ENCODE assay signal across 1 cellular context in the genomic region with DNA sequence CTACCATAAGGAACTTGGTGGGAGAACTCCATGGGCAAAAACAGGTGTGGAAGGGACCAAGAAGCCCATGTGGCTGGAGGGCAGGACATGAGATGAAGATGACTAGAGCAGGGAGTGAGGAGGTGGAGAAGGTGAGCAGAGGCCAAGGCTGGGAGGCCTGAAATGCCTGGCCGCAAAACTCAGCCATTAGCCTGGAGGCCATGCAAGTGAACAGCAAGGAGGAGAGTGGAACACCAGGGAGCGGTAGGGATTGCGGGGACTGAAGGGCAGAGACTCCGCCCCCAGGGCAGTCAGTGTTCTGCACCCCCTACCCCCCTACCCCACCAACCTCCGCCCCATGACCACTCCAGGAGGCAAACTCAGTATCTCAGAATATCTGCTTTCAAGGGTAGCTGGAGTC.
TF ChIP-seq lines count a peak whose summit lies in the region.

No MANE protein-coding gene starts in this region.

TF ChIP-seq in A549, 52 proteins besides CTCF, POLR2A, EP300 and RAD21 (continued from another document):
- TF ChIP-seq HEYL (CRISPR knock-in tag; IDR thresholded peaks at IDR 0.05) (no peak), HDAC2 (IDR thresholded peaks at IDR 0.05) (no peak), MAZ (IDR thresholded peaks at IDR 0.05; ENCODE audit: borderline replicate concordance, low read depth, low read length) (no peak), ZNF302 (CRISPR knock-in tag; IDR thresholded peaks at IDR 0.05) (no peak), RARB (CRISPR knock-in tag; IDR thresholded peaks at IDR 0.05) (no peak), SMC3 (IDR thresholded peaks at IDR 0.05) (no peak)
TF ChIP-seq in A549: peak in this region for 0.
